13 cellular contexts compared by ENCODE assay signal in genomic region chr5:156826150-156826549, GRCh38. TPM values are rescaled to one million over a fixed set of nuclear protein-coding genes. Genes with fewer than 3 reads are reported as not detected.
DNase-seq lines count a peak whose midpoint lies in the region; ATAC-seq, FAIRE-seq and TF ChIP-seq lines count a peak whose summit lies in the region.
"Had no signal": no experiment of that assay in that cellular context is flagged by ENCODE, and none has a peak within 500 bp of the region (broad histone marks: within the 10 kb centered on the region; RNA-seq: fewer than 3 reads in every experiment).

No MANE protein-coding gene starts in this region.

- H3K9me3 ChIP-seq in ascending aorta, result no peaks in the 10 kb centered on the region
- no peaks in the 10 kb centered on the region for H3K9me3 ChIP-seq in GM23248 (ENCODE audit: low read depth)
- H3K9me3 ChIP-seq in small intestine (ENCODE audit: control insufficient read depth, low read depth), result no peaks in the 10 kb centered on the region

- H3F3A ChIP-seq in GM23248 (ENCODE audit: insufficient read depth), result no peaks in the 10 kb centered on the region

- H3K36me3 ChIP-seq in ascending aorta (no peaks in the 10 kb centered on the region), GM23248 (ENCODE audit: low read depth) (no peaks in the 10 kb centered on the region), small intestine (ENCODE audit: control insufficient read depth in 2 of 2, insufficient read depth in 2 of 2, low read length in 2 of 2) (no peaks in the 10 kb centered on the region)

- no peaks in the 10 kb centered on the region for H3K4me1 ChIP-seq in ascending aorta
- no peaks in the 10 kb centered on the region for H3K4me1 ChIP-seq in GM23248 (ENCODE audit: insufficient read depth)
- H3K4me1 ChIP-seq in small intestine (ENCODE audit: control insufficient read depth in 2 of 2, insufficient read depth in 1 of 2, low read depth in 1 of 2, low read length in 1 of 2), result no peaks in the 10 kb centered on the region

- WGBS in GM23248 (ENCODE audit: low coverage in 1 of 2, low lambda C conversion rate in 2 of 2, missing lambda C conversion rate in 2 of 2), 2 experiments, result 74% methylated on average over 4 of the region's 4 CpGs
- 66 to 78% (median 66%) methylated on average over 4 of the region's 4 CpGs for WGBS in small intestine, 3 donors

- no peak overlapping the region for H3K9ac ChIP-seq in GM23248

- CTCF ChIA-PET in GM10248 (lab: Yijun Ruan, JAX), result interaction anchor here (1.1 to 1.9 kb wide), 2 partner anchors 10 to 306 kb away, joined by 3 to 4 read pairs; no protein-coding TSS in a partner anchor

- H3K79me2 ChIP-seq in GM23248 (ENCODE audit: insufficient read depth), result no peaks in the 10 kb centered on the region

- POLR2A ChIA-PET in GM10248 (lab: Yijun Ruan, JAX), result no interaction called here

- intact Hi-C loops in ascending aorta (cut with DNase I), result loop anchor here (10.0 kb wide), 1 partner anchor 1681 kb away; no protein-coding TSS in a partner anchor

- H3K9me2 ChIP-seq in GM23248 (ENCODE audit: insufficient read depth), result no peaks in the 10 kb centered on the region

- in situ Hi-C loops in GM23248 (cut with MboI), result loop anchor here (10.0 to 25.0 kb wide), 3 partner anchors 881 to 1689 kb away; no protein-coding TSS in a partner anchor

- FAIRE-seq in small intestine (lab: Jason Lieb, UNC), result no peak
- FAIRE-seq: G401.6 had no signal

- H2AFZ ChIP-seq in GM23248, result no peak overlapping the region

- H3K27me3 ChIP-seq in ascending aorta, result no peaks in the 10 kb centered on the region
- no peaks in the 10 kb centered on the region for H3K27me3 ChIP-seq in GM23248 (replicated peaks; ENCODE audit: insufficient read depth)
- H3K27me3 ChIP-seq in small intestine (ENCODE audit: control insufficient read depth in 2 of 2, insufficient read depth in 2 of 2, low read length in 2 of 2), result no peaks in the 10 kb centered on the region

- H3K4me3 ChIP-seq in ascending aorta, result no peak overlapping the region
- H3K4me3 ChIP-seq in GM23248, result no peak overlapping the region
- H3K4me3 ChIP-seq in small intestine (ENCODE audit: low read depth in 1 of 2, low read length in 2 of 2), result no peak overlapping the region

- ATAC-seq in GM21360 (IDR thresholded peaks at IDR 0.05; ENCODE audit: unreplicated experiment), result peak; percentile 89
- ATAC-seq in HG03025 (IDR thresholded peaks at IDR 0.05; ENCODE audit: low FRiP score, unreplicated experiment), result peak; percentile 80
- ATAC-seq: activated CD8-positive, alpha-beta memory T cell treated with anti-CD3 and anti-CD28 coated beads, Interleukin-2, amount 10 ng/mL, durations not matched to agents 7 days and 5 days had no signal

- TF ChIP-seq CTCF in GM10248 (IDR thresholded peaks at IDR 0.05; ENCODE audit: control extremely low read depth, extremely low read depth, low read depth, missing control alignments), result no peak
- no peak for TF ChIP-seq CTCF in ascending aorta (IDR thresholded peaks at IDR 0.05)

- H4K20me1 ChIP-seq in GM23248 (ENCODE audit: insufficient read depth), result no peaks in the 10 kb centered on the region

- DNase-seq in GM10248 (ENCODE audit: extremely low spot score) (peak; percentile 18), NAMALWA (ENCODE audit: low spot score) (peak; percentile 4), ascending aorta (ENCODE audit: low spot score in 2 of 2) (no peak), GM23248 (no peak), small intestine (no peak), glomerular visceral epithelial cell (ENCODE audit: extremely low spot score) (no peak)
- DNase-seq: activated CD8-positive, alpha-beta memory T cell treated with anti-CD3 and anti-CD28 coated beads, Interleukin-2, amount 10 ng/mL, durations not matched to agents 7 days and 5 days; aorta; naive B cell; NCI-H526 had no signal

- no peak overlapping the region for H3K4me2 ChIP-seq in GM23248 (ENCODE audit: unreplicated experiment)

- H3K27ac ChIP-seq in ascending aorta, result no peak overlapping the region
- no peak overlapping the region for H3K27ac ChIP-seq in GM23248
- H3K27ac ChIP-seq in small intestine (ENCODE audit: low read depth in 1 of 2, low read length in 1 of 2), result no peak overlapping the region

RNA-seq across cellular contexts. Expression of gene PPP1R2B, which starts 23.9 kb away (rescaled TPM):
- not detected for total RNA-seq in ascending aorta
- 0.11 TPM in 1 of 2 replicates, not detected in the other for total RNA-seq in GM23248 (2014; rRNA removed; shearing (Covaris generic))
- polyA plus RNA-seq in GM23248 (2016; fragmentation: Nextera tagmentation; extraction: Ambion mirVana), result 0.10 TPM in 1 of 2 replicates, not detected in the other
- polyA plus RNA-seq in small intestine, result under 1 TPM in 1 of 3 donors, not detected in 2; 0.03 TPM
- total RNA-seq: activated CD8-positive, alpha-beta memory T cell treated with anti-CD3 and anti-CD28 coated beads, Interleukin-2, amount 10 ng/mL, durations not matched to agents 7 days and 5 days; aorta had no signal

Comparison
In these comparisons a context has a peak if more than half of its experiments do, and no peak if none do; other contexts are left out.
1. DNase-seq: peak in GM10248 (single experiment) and NAMALWA (single experiment); none in ascending aorta (0 of 2), GM23248 (single experiment), small intestine (single experiment) and glomerular visceral epithelial cell (single experiment).